In the genomic region with DNA sequence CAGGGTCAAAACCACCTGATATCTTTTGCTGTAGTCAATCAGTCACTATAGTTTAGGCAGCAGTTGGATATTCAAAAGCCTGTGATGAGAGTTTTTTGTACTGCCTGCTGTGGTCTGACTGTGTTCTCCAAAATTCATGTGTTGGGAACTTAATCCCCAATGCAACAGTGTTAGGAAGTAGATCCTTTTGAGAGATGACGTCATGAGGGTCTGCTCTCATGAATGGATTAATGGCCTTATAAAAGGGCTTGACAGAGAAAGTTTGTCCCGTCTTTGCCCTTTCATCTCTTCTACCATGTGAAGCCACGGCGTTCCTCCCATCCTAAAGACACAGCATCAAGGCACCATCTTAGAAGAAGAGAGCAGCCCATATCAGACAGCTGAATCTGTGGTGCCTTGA, we compare ENCODE assay signal across 10 cellular contexts.
"Had no signal": no experiment of that assay in that cellular context is flagged by ENCODE, and none has a peak within 500 bp of the region (broad histone marks: within the 10 kb centered on the region; RNA-seq: fewer than 3 reads in every experiment).

No MANE protein-coding gene starts in this region.

- H3K27ac ChIP-seq: GM23248 had no signal

- H3K9ac ChIP-seq: GM23248 had no signal

- H3K4me3 Mint-ChIP-seq: H9, HFFc6 had no signal

- H3K9me3 Mint-ChIP-seq: HFFc6 had no signal

- H2AFZ ChIP-seq: GM23248 had no signal

- H3K27ac Mint-ChIP-seq: H9, HFFc6 had no signal

- H3K4me3 ChIP-seq: GM23248, HAP-1 had no signal

- FAIRE-seq: H1, H54 had no signal

- H3K36me3 ChIP-seq: HAP-1 had no signal

- DNase-seq: GM23248, GOT3, H7, H9, HCEC 1CT, HFFc6 had no signal

- H3K9me3 ChIP-seq: HAP-1 had no signal

- ATAC-seq: HCT116 had no signal
